ENCODE assay signal across 8 cellular contexts in genomic region chr11:114166389-114166788, GRCh38.
DNase-seq lines count a peak whose midpoint lies in the region; ATAC-seq and TF ChIP-seq lines count a peak whose summit lies in the region.

No MANE protein-coding gene starts in this region.

- no peak overlapping the region for H3K56ac ChIP-seq in mesendoderm (ENCODE audit: low read length)

- no peak for TF ChIP-seq POLR2A in transverse colon (IDR thresholded peaks at IDR 0.05)

- H3K79me2 ChIP-seq in mesendoderm (ENCODE audit: control insufficient read depth, insufficient read depth, low read length) = no peaks in the 10 kb centered on the region

- no peak overlapping the region for H3K4ac ChIP-seq in mesendoderm (ENCODE audit: low read depth, low read length)

- no peak overlapping the region for H4K5ac ChIP-seq in mesendoderm (ENCODE audit: low read length)

- peaks cover 50% of the 10 kb centered on the region for H3K4me1 Mint-ChIP-seq in activated CD8-positive, alpha-beta memory T cell treated with anti-CD3 and anti-CD28 coated beads, Interleukin-2, amount 10 ng/mL, durations not matched to agents 7 days and 5 days

- peaks cover 1% of the 10 kb centered on the region for H3K36me3 Mint-ChIP-seq in activated CD8-positive, alpha-beta memory T cell treated with anti-CD3 and anti-CD28 coated beads, Interleukin-2, amount 10 ng/mL, durations not matched to agents 7 days and 5 days

- H3K27ac Mint-ChIP-seq in activated CD8-positive, alpha-beta memory T cell treated with anti-CD3 and anti-CD28 coated beads, Interleukin-2, amount 10 ng/mL, durations not matched to agents 7 days and 5 days = peak overlapping the region; percentile 80

- no peak for TF ChIP-seq CTCF in transverse colon (IDR thresholded peaks at IDR 0.05)

- no peak overlapping the region for H4K8ac ChIP-seq in mesendoderm (ENCODE audit: low read depth, low read length)

- H3K18ac ChIP-seq in mesendoderm (ENCODE audit: low read length) = no peak overlapping the region

- no peaks in the 10 kb centered on the region for H3K27me3 ChIP-seq in mucosa of rectum (ENCODE audit: control insufficient read depth in 2 of 2, insufficient read depth in 2 of 2, low read length in 2 of 2)
- H3K27me3 ChIP-seq in transverse colon = no peaks in the 10 kb centered on the region
- no peaks in the 10 kb centered on the region for H3K27me3 ChIP-seq in mesendoderm (ENCODE audit: insufficient read depth, low read length, poor library complexity)

- WGBS in transverse colon (ENCODE audit: low coverage in 1 of 2), 2 donors = 86 to 88% methylated on average over 3 to 4 of the region's 4 CpGs
- WGBS in mesendoderm (ENCODE audit: extremely low coverage, insufficient coverage, low lambda C conversion rate) = no CpG with 5 or more reads among the region's 4 CpGs

- H3K9me3 ChIP-seq in mucosa of rectum (ENCODE audit: control insufficient read depth in 2 of 2, low read length in 2 of 2) = no peaks in the 10 kb centered on the region
- H3K9me3 ChIP-seq in transverse colon = no peaks in the 10 kb centered on the region

- ATAC-seq in activated CD8-positive, alpha-beta memory T cell treated with anti-CD3 and anti-CD28 coated beads, Interleukin-2, amount 10 ng/mL, durations not matched to agents 7 days and 5 days = no peak

- H3K4me3 Mint-ChIP-seq in activated CD8-positive, alpha-beta memory T cell treated with anti-CD3 and anti-CD28 coated beads, Interleukin-2, amount 10 ng/mL, durations not matched to agents 7 days and 5 days = no peak overlapping the region

- no peak overlapping the region for H2AK5ac ChIP-seq in mesendoderm (ENCODE audit: low read length)

- no peaks in the 10 kb centered on the region for H3K79me1 ChIP-seq in mesendoderm (ENCODE audit: low read length)

- no peaks in the 10 kb centered on the region for H3K9me3 Mint-ChIP-seq in activated CD8-positive, alpha-beta memory T cell treated with anti-CD3 and anti-CD28 coated beads, Interleukin-2, amount 10 ng/mL, durations not matched to agents 7 days and 5 days (ENCODE audit: low read depth)

- H2BK15ac ChIP-seq in mesendoderm (replicated peaks; ENCODE audit: low read depth) = no peak overlapping the region

- no peak overlapping the region for H3K23ac ChIP-seq in mesendoderm (ENCODE audit: low read length)

- peak overlapping the region in 1 of 2 donors; percentile 42 for H3K9ac ChIP-seq in mucosa of rectum (ENCODE audit: low read depth in 1 of 2, low read length in 2 of 2)
- no peak overlapping the region for H3K9ac ChIP-seq in mesendoderm (ENCODE audit: low read length)

- no peak overlapping the region for H3K4me2 ChIP-seq in mesendoderm (ENCODE audit: low read length)

- no peak for TF ChIP-seq EP300 in transverse colon (IDR thresholded peaks at IDR 0.05; ENCODE audit: low read depth)

- intact Hi-C loops in transverse colon (cut with DNase I; ENCODE audit: low total_unique reads) = no loop called here

- H3K4me3 ChIP-seq in mucosa of rectum (ENCODE audit: low read length in 2 of 2) (no peak overlapping the region), transverse colon (no peak overlapping the region), mesendoderm (ENCODE audit: low read length) (no peak overlapping the region)

- in situ Hi-C loops in transverse colon (cut with MboI; ENCODE audit: low pct_ligation_motif_present in 1 of 4, low pct_unique_long_range_greater_than_20kb in 1 of 4, low sequenced_read_pairs in 3 of 4) = no loop called here

- H3K27me3 Mint-ChIP-seq in activated CD8-positive, alpha-beta memory T cell treated with anti-CD3 and anti-CD28 coated beads, Interleukin-2, amount 10 ng/mL, durations not matched to agents 7 days and 5 days = no peaks in the 10 kb centered on the region

- no peak overlapping the region for H2BK5ac ChIP-seq in mesendoderm (ENCODE audit: low read length)

- no peak overlapping the region for H2BK120ac ChIP-seq in mesendoderm (ENCODE audit: low read depth, low read length)

- H3K27ac ChIP-seq in angular gyrus (ENCODE audit: low read depth, low read length) = peak overlapping the region; percentile 100
- H3K27ac ChIP-seq in mucosa of rectum (ENCODE audit: low read depth in 2 of 2, low read length in 2 of 2) = peak overlapping the region; percentile 82 to 90
- H3K27ac ChIP-seq in transverse colon = peak overlapping the region; percentile 94 to 96 (median 96)
- H3K27ac ChIP-seq in mesendoderm (ENCODE audit: low read depth, low read length) = no peak overlapping the region

- H3K4me1 ChIP-seq in mucosa of rectum (ENCODE audit: control insufficient read depth in 2 of 2, insufficient read depth in 2 of 2, low read length in 2 of 2) (peaks cover 55 to 84% of the 10 kb centered on the region in 2 donors), transverse colon (peaks cover 90 to 98% (median 95%) of the 10 kb centered on the region in 4 donors), mesendoderm (ENCODE audit: control insufficient read depth, low read depth, low read length) (no peaks in the 10 kb centered on the region)

- CTCF ChIA-PET in activated CD8-positive, alpha-beta memory T cell treated with anti-CD3 and anti-CD28 coated beads, Interleukin-2, amount 10 ng/mL, durations not matched to agents 7 days and 5 days (lab: Charles Lee) = interaction anchor here (0.6 to 7.3 kb wide), 7 partner anchors 11 to 110 kb away, joined by 3 to 63 read pairs (median 4); no protein-coding TSS in a partner anchor

- H3K36me3 ChIP-seq in mucosa of rectum (ENCODE audit: control insufficient read depth in 2 of 2, insufficient read depth in 2 of 2, low read length in 2 of 2) = no peaks in the 10 kb centered on the region
- H3K36me3 ChIP-seq in transverse colon = no peaks in the 10 kb centered on the region
- no peaks in the 10 kb centered on the region for H3K36me3 ChIP-seq in mesendoderm (ENCODE audit: control insufficient read depth, insufficient read depth, low read length)

- no peak for DNase-seq in activated CD8-positive, alpha-beta memory T cell treated with anti-CD3 and anti-CD28 coated beads, Interleukin-2, amount 10 ng/mL, durations not matched to agents 7 days and 5 days
- no peak for DNase-seq in activated CD8-positive, alpha-beta memory T cell treated with anti-CD3 and anti-CD28 coated beads, Interleukin-2, amount 50 U/mL, for 48 hours
- DNase-seq in transverse colon (no peak), GM19238 (ENCODE audit: insufficient read length, low spot score) (no peak), activated gamma-delta T cell (lab: John Stamatoyannopoulos, UW) (no peak), mesendoderm (no peak)
